In genomic region chr2:70086278-70086837, GRCh38 we compare ENCODE assay signal across 8 cellular contexts. TPM values are rescaled to one million over a fixed set of nuclear protein-coding genes. Genes with fewer than 3 reads are reported as not detected.
A peak's percentile ranks its signal among the peaks of the same experiment; 100 is the strongest.
DNase-seq lines count a peak whose midpoint lies in the region; ATAC-seq and TF ChIP-seq lines count a peak whose summit lies in the region.

No MANE protein-coding gene starts in this region.

- TF ChIP-seq CTCF in neutrophil (IDR thresholded peaks at IDR 0.05): peak; percentile 21

- H3K27ac ChIP-seq in KOPT-K1 (ENCODE audit: low read depth, low read length, poor library complexity, severe bottlenecking) (peak overlapping the region; percentile 100), SJCRH30 (peak overlapping the region; percentile 100), neutrophil (peak overlapping the region; percentile 99)

- peak overlapping the region; percentile 97 for H3K4me3 Mint-ChIP-seq in activated naive CD4-positive, alpha-beta T cell treated with anti-CD3 and anti-CD28 coated beads for 36 hours

- H3K27me3 ChIP-seq in SJCRH30 (no peaks in the 10 kb centered on the region), neutrophil (no peaks in the 10 kb centered on the region)

- intact Hi-C loops in activated naive CD4-positive, alpha-beta T cell treated with anti-CD3 and anti-CD28 coated beads for 36 hours (cut with micrococcal nuclease): loop anchor here (1.0 to 10.0 kb wide), 8 partner anchors 47 to 1322 kb away; partner anchors contain the start of genes AAK1, SNRPG and TIA1

- peaks cover 45% of the 10 kb centered on the region for H3K4me1 Mint-ChIP-seq in activated naive CD4-positive, alpha-beta T cell treated with anti-CD3 and anti-CD28 coated beads for 36 hours (ENCODE audit: low read depth)

- no peaks in the 10 kb centered on the region for H3K9me3 Mint-ChIP-seq in activated naive CD4-positive, alpha-beta T cell treated with anti-CD3 and anti-CD28 coated beads for 36 hours

- H3K9me3 ChIP-seq in KOPT-K1 (ENCODE audit: insufficient read depth, low read length, poor library complexity, severe bottlenecking) (no peaks in the 10 kb centered on the region), SJCRH30 (replicated peaks) (no peaks in the 10 kb centered on the region), neutrophil (no peaks in the 10 kb centered on the region)

- peak; percentile 26 for ATAC-seq in GM21786 (IDR thresholded peaks at IDR 0.05; ENCODE audit: unreplicated experiment)

- H3K36me3 ChIP-seq in KOPT-K1 (ENCODE audit: insufficient read depth, low read length) (peaks cover 61% of the 10 kb centered on the region), SJCRH30 (peaks cover 49% of the 10 kb centered on the region), neutrophil (no peaks in the 10 kb centered on the region)

- peaks cover 30% of the 10 kb centered on the region for H3K4me1 ChIP-seq in SJCRH30
- H3K4me1 ChIP-seq in neutrophil (ENCODE audit: control insufficient read depth in 1 of 2, insufficient read depth in 1 of 2, low read depth in 1 of 2, low read length in 1 of 2): peaks cover 59 to 70% of the 10 kb centered on the region in 2 experiments

- DNase-seq in DMS79 treated with DMSO at 0.1 percent for 48 hours (lab: John Stamatoyannopoulos, UW) (peak; percentile 76), SJCRH30 (peak; percentile 82 to 87), germinal center (ENCODE audit: low spot score) (peak; percentile 66), superior temporal gyrus (ENCODE audit: extremely low spot score) (peak; percentile 88)
- DNase-seq in activated naive CD4-positive, alpha-beta T cell treated with anti-CD3 and anti-CD28 coated beads for 36 hours: peak; percentile 86

- H3K27me3 Mint-ChIP-seq in activated naive CD4-positive, alpha-beta T cell treated with anti-CD3 and anti-CD28 coated beads for 36 hours (ENCODE audit: low read depth): no peaks in the 10 kb centered on the region

- CTCF ChIA-PET in activated naive CD4-positive, alpha-beta T cell treated with anti-CD3 and anti-CD28 coated beads for 36 hours (lab: Charles Lee): interaction anchor here (0.9 to 8.6 kb wide), 7 partner anchors 16 to 173 kb away, joined by 4 to 76 read pairs (median 6); partner anchors contain the start of gene MXD1

- peaks cover 48% of the 10 kb centered on the region for H3K36me3 Mint-ChIP-seq in activated naive CD4-positive, alpha-beta T cell treated with anti-CD3 and anti-CD28 coated beads for 36 hours (ENCODE audit: low read depth)

- peak overlapping the region; percentile 80 for H3K4me3 ChIP-seq in SJCRH30
- H3K4me3 ChIP-seq in neutrophil (ENCODE audit: low read depth in 1 of 2, low read length in 1 of 2): peak overlapping the region; percentile 85 to 97

- H3K27ac Mint-ChIP-seq in activated naive CD4-positive, alpha-beta T cell treated with anti-CD3 and anti-CD28 coated beads for 36 hours: peak overlapping the region; percentile 100

RNA-seq across cellular contexts. Expression of gene PCBP1, which starts 0.9 kb away (rescaled TPM):
- total RNA-seq in SJCRH30 (2014; rRNA removed; shearing (Covaris generic)): 81.6 and 88.4 TPM in 2 replicates
- 100 to 1,000 TPM; 363 to 374 TPM for total RNA-seq in activated naive CD4-positive, alpha-beta T cell treated with anti-CD3 and anti-CD28 coated beads for 36 hours

Comparison
In these comparisons a context has a peak if more than half of its experiments do, and no peak if none do; other contexts are left out.
1. Peak in every context shown above with its lines: DNase-seq, ATAC-seq, H3K4me3 ChIP-seq and H3K27ac ChIP-seq.